8 cellular contexts compared by ENCODE assay signal in the genomic region with DNA sequence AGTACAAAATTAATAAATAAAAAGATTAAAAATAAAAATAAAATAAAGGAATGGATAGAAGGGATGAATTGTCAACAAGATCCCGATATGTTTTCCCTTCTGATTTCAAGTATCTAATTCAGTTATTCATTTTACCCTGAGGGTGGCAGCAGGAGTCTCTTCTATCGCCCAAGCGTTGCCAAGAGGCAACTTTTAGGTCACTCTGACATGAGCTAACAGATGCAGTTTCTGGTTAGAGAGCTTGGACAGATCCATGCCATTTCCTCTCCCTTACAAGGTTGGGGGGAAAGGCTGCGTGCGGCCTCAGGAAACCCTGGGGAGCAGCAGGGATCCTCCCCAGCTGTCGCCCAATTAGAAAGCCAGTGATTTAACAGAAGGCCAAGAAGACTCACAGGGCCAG. TPM values are rescaled to one million over a fixed set of nuclear protein-coding genes. Genes with fewer than 3 reads are reported as not detected.
DNase-seq lines count a peak whose midpoint lies in the region; ATAC-seq and TF ChIP-seq lines count a peak whose summit lies in the region.

No MANE protein-coding gene starts in this region.

- DNase-seq in ACHN (peak; percentile 29), NCI-H524 (lab: John Stamatoyannopoulos, UW) (peak; percentile 81 to 95), occipital lobe (lab: John Stamatoyannopoulos, UW) (peak; percentile 0)
- no peak for DNase-seq in activated T-cell treated with anti-CD3 and anti-CD28 coated beads, Interleukin-2, amount 50 U/mL, for 24 hours

- peaks cover 17% of the 10 kb centered on the region for H3K27me3 Mint-ChIP-seq in activated T-cell treated with anti-CD3 and anti-CD28 coated beads, Interleukin-2, amount 50 U/mL, for 24 hours

- H3K36me3 Mint-ChIP-seq in activated T-cell treated with anti-CD3 and anti-CD28 coated beads, Interleukin-2, amount 50 U/mL, for 24 hours (ENCODE audit: low read depth), result no peaks in the 10 kb centered on the region

- H3K4me1 ChIP-seq in gastroesophageal sphincter, result no peaks in the 10 kb centered on the region

- H3K27ac Mint-ChIP-seq in activated T-cell treated with anti-CD3 and anti-CD28 coated beads, Interleukin-2, amount 50 U/mL, for 24 hours, result peak overlapping the region; percentile 64

- no peak for TF ChIP-seq POLR2A in gastroesophageal sphincter (IDR thresholded peaks at IDR 0.05)

- no peaks in the 10 kb centered on the region for H3K27me3 ChIP-seq in gastroesophageal sphincter

- H3K4me1 Mint-ChIP-seq in activated T-cell treated with anti-CD3 and anti-CD28 coated beads, Interleukin-2, amount 50 U/mL, for 24 hours (ENCODE audit: low read depth), result peaks cover 4% of the 10 kb centered on the region

- peak overlapping the region in 2 of 4 donors; percentile 29 to 58 for H3K27ac ChIP-seq in gastroesophageal sphincter

- no peaks in the 10 kb centered on the region for H3K36me3 ChIP-seq in gastroesophageal sphincter

- in situ Hi-C loops in ACHN (cut with HindIII; ENCODE audit: low pct_ligation_motif_present, low pct_unique_long_range_greater_than_20kb, low sequenced_read_pairs), result no loop called here

- TF ChIP-seq CTCF in GM12872 (IDR thresholded peaks at IDR 0.05; ENCODE audit: insufficient read depth, low read depth, low read length) (peak; percentile 27; the same call in 1 of the 3 replicates), gastroesophageal sphincter (IDR thresholded peaks at IDR 0.05) (peak in 3 of 4 experiments; percentile 31 to 43 (median 35))

- TF ChIP-seq EP300 in gastroesophageal sphincter (IDR thresholded peaks at IDR 0.05), result no peak

- H3K9me3 Mint-ChIP-seq in activated T-cell treated with anti-CD3 and anti-CD28 coated beads, Interleukin-2, amount 50 U/mL, for 24 hours, result no peaks in the 10 kb centered on the region

- H3K4me3 ChIP-seq in gastroesophageal sphincter, result no peak overlapping the region

- WGBS in gastroesophageal sphincter (ENCODE audit: low coverage in 1 of 2), 2 donors, result 0 to 27% methylated on average over 3 to 4 of the region's 6 CpGs

- peak; percentile 72 for ATAC-seq in gastroesophageal sphincter
- no peak for ATAC-seq in GM21515 (IDR thresholded peaks at IDR 0.05; ENCODE audit: unreplicated experiment)
- ATAC-seq in HG02759 (IDR thresholded peaks at IDR 0.05; ENCODE audit: unreplicated experiment), result no peak

- no peak overlapping the region for H3K4me3 Mint-ChIP-seq in activated T-cell treated with anti-CD3 and anti-CD28 coated beads, Interleukin-2, amount 50 U/mL, for 24 hours

- H3K9me3 ChIP-seq in gastroesophageal sphincter, result no peaks in the 10 kb centered on the region

RNA-seq across cellular contexts. Expression of gene WAS, which starts 35.3 kb away (rescaled TPM):
- 1 to 10 TPM; 1.6 to 5.4 (median 3.7) TPM for total RNA-seq in gastroesophageal sphincter
- 0.16 TPM for total RNA-seq in occipital lobe

RNA-seq across cellular contexts. Expression of gene SUV39H1, which starts 48.2 kb away (rescaled TPM):
- total RNA-seq in gastroesophageal sphincter (10 to 100 TPM in 1 of 4 donors, 1 to 10 TPM in 3; 3.4 to 11.7 (median 5.1) TPM), occipital lobe (2.8 TPM)

RNA-seq across cellular contexts. Expression of gene WDR13, which starts 51.0 kb away (rescaled TPM):
- total RNA-seq in gastroesophageal sphincter (100 to 1,000 TPM; 108 to 182 (median 139) TPM), occipital lobe (80.0 TPM)
